In genomic region chr6:14856177-14856576, GRCh38 we compare ENCODE assay signal across 13 cellular contexts.
"Had no signal": no experiment of that assay in that cellular context is flagged by ENCODE, and none has a peak within 500 bp of the region (broad histone marks: within the 10 kb centered on the region; RNA-seq: fewer than 3 reads in every experiment).

No MANE protein-coding gene starts in this region.

- H3K4me1 Mint-ChIP-seq: brain, nephron had no signal

- H3K27me3 Mint-ChIP-seq: activated CD4-positive, alpha-beta T cell treated with anti-CD3 and anti-CD28 coated beads, Interleukin-2, amount 10 ng/mL, durations not matched to agents 7 days and 5 days; activated naive CD4-positive, alpha-beta T cell treated with anti-CD3 and anti-CD28 coated beads, Interleukin-2, amount 50 U/mL, for 24 hours had no signal

- H3K27ac Mint-ChIP-seq: activated CD4-positive, alpha-beta T cell treated with anti-CD3 and anti-CD28 coated beads, Interleukin-2, amount 10 ng/mL, durations not matched to agents 7 days and 5 days; activated naive CD4-positive, alpha-beta T cell treated with anti-CD3 and anti-CD28 coated beads, Interleukin-2, amount 50 U/mL, for 24 hours; dendritic cell treated with granulocyte-macrophage colony-stimulating factor and Interleukin-4, amounts not matched to agents 40 ng/mL and 50 ng/mL, for 4 days; WTC11 had no signal

- H3K4me3 Mint-ChIP-seq: activated CD4-positive, alpha-beta T cell treated with anti-CD3 and anti-CD28 coated beads, Interleukin-2, amount 10 ng/mL, durations not matched to agents 7 days and 5 days; activated naive CD4-positive, alpha-beta T cell treated with anti-CD3 and anti-CD28 coated beads, Interleukin-2, amount 50 U/mL, for 24 hours; brain; dendritic cell treated with granulocyte-macrophage colony-stimulating factor and Interleukin-4, amounts not matched to agents 40 ng/mL and 50 ng/mL, for 4 days; nephron; WTC11 had no signal

- H3K9me3 Mint-ChIP-seq: activated CD4-positive, alpha-beta T cell treated with anti-CD3 and anti-CD28 coated beads, Interleukin-2, amount 10 ng/mL, durations not matched to agents 7 days and 5 days; activated naive CD4-positive, alpha-beta T cell treated with anti-CD3 and anti-CD28 coated beads, Interleukin-2, amount 50 U/mL, for 24 hours; dendritic cell treated with granulocyte-macrophage colony-stimulating factor and Interleukin-4, amounts not matched to agents 40 ng/mL and 50 ng/mL, for 4 days; nephron; WTC11 had no signal

- DNase-seq: activated CD4-positive, alpha-beta T cell treated with anti-CD3 and anti-CD28 coated beads, Interleukin-2, amount 10 ng/mL, durations not matched to agents 7 days and 5 days; activated effector memory CD4-positive, alpha-beta T cell treated with anti-CD3 and anti-CD28 coated beads, Interleukin-2, amount 50 U/mL, for 16 hours; effector memory CD4-positive, alpha-beta T cell; foreskin melanocyte; left colon; occipital lobe; right lobe of liver; SIG-M5 had no signal

- H3K36me3 Mint-ChIP-seq: brain had no signal

- ATAC-seq: left colon, WTC11 had no signal
